ENCODE assay signal across 10 cellular contexts in the genomic region with DNA sequence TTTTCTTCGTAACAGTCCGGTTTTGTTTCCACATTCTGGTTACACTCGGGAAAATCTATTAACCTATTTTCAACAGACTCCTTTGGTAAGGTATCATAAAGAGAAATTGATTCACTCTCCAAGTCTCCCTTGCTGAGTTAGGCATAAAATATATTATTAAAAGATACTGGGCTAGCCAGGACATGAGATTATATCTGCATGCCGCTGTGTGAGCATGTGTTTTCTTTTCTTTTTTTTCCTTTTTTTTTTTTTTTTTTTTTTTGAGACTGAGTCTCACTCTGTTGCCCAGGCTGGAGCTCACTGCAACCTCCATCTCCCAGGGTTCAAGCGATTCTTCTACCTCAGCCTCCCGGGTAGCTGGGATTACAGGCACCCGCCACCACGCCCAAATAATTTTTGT. TPM values are rescaled to one million over a fixed set of nuclear protein-coding genes. Genes with fewer than 3 reads are reported as not detected.
A peak's percentile ranks its signal among the peaks of the same experiment; 100 is the strongest.
DNase-seq lines count a peak whose midpoint lies in the region; TF ChIP-seq lines count a peak whose summit lies in the region.
"Had no signal": no experiment of that assay in that cellular context is flagged by ENCODE, and none has a peak within 500 bp of the region (broad histone marks: within the 10 kb centered on the region; RNA-seq: fewer than 3 reads in every experiment).

No MANE protein-coding gene starts in this region.

- H3K27ac Mint-ChIP-seq in brain (peak overlapping the region; percentile 59 to 96 (median 74)), mesothelial cell of epicardium (no peak overlapping the region)

- H3K4me3 Mint-ChIP-seq in brain = peak overlapping the region in 4 of 5 experiments; percentile 40 to 73 (median 55)
- H3K4me3 Mint-ChIP-seq in mesothelial cell of epicardium = peak overlapping the region; percentile 13

- peak overlapping the region; percentile 26 for H3K4me3 ChIP-seq in LNCaP clone FGC (ENCODE audit: low read depth, low read length)

- no peak for TF ChIP-seq CTCF in LNCaP clone FGC (IDR thresholded peaks at IDR 0.05; ENCODE audit: control insufficient read depth, extremely low read depth, insufficient read depth)
- no peak for TF ChIP-seq CTCF in brain (conservative IDR thresholded peaks at IDR 0.05)
- TF ChIP-seq CTCF in mesothelial cell of epicardium (IDR thresholded peaks at IDR 0.05; ENCODE audit: unreplicated experiment) = no peak
- no peak for TF ChIP-seq CTCF in GM13977 (IDR thresholded peaks at IDR 0.05; ENCODE audit: extremely low read depth, insufficient read depth, missing control alignments)

- in situ Hi-C loops in GM13977 (cut with MboI; ENCODE audit: low pct_unique_long_range_greater_than_20kb, low sequenced_read_pairs, unreplicated experiment) = no loop called here

- H3K4me1 Mint-ChIP-seq in brain (peaks cover 55% of the 10 kb centered on the region), mesothelial cell of epicardium (peaks cover 17% of the 10 kb centered on the region)

- H3K27me3 Mint-ChIP-seq in brain = peaks cover 19% of the 10 kb centered on the region
- H3K27me3 Mint-ChIP-seq in mesothelial cell of epicardium (ENCODE audit: low read depth) = peaks cover 58% of the 10 kb centered on the region

- H3K36me3 Mint-ChIP-seq in brain = no peaks in the 10 kb centered on the region
- no peaks in the 10 kb centered on the region for H3K36me3 Mint-ChIP-seq in mesothelial cell of epicardium

- no peak for DNase-seq in LNCaP clone FGC (ENCODE audit: low read depth)
- DNase-seq in mesothelial cell of epicardium (ENCODE audit: low spot score in 2 of 2, unreplicated experiment in 2 of 2) = no peak
- DNase-seq in NCI-H748 (lab: John Stamatoyannopoulos, UW; ENCODE audit: unreplicated experiment) = no peak
- no peak for DNase-seq in GF-D8 (lab: John Stamatoyannopoulos, UW)
- no peak for DNase-seq in GM13977 (ENCODE audit: low spot score)
- no peak for DNase-seq in activated CD4-positive, CD25-positive, alpha-beta regulatory T cell treated with anti-CD3 and anti-CD28 coated beads, Interleukin-2, amount 50 U/mL, for 72 hours
- DNase-seq: C1 segment of cervical spinal cord, MV-4-11, NCI-H2029 had no signal

- H3K9me3 Mint-ChIP-seq in brain = peaks cover 0 to 10% (median 7%) of the 10 kb centered on the region in 5 experiments
- no peaks in the 10 kb centered on the region for H3K9me3 Mint-ChIP-seq in mesothelial cell of epicardium

RNA-seq across cellular contexts. Expression of a gene that starts 23.0 kb away (rescaled TPM):
- polyA plus RNA-seq in brain (ENCODE audit: insufficient read depth, low read depth, low replicate concordance) = 2.3 TPM
- total RNA-seq in mesothelial cell of epicardium = 0.86 to 2.3 TPM (median 2.0 TPM) in 3 replicates
